1 cellular context compared by ENCODE assay signal in the genomic region with DNA sequence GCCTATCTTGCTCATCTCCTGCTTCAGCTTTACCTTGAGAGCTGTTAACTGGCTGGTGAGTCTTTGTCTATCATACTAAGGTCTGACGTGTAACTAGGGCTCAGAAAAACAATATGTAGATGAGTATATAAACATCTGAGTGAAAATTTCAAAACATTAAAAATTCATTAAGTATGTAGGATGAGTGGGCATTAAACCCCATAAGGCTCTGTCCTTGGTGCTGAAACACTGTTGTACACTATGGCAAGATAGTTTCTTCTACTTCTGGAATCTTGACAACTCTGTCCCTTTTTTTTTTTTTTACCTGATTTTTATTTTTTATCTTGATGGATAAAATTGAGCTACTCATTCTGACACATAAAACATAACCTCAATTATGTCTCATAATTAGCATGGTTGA.
TF ChIP-seq lines count a peak whose summit lies in the region.

No MANE protein-coding gene starts in this region.

TF ChIP-seq in IMR-90, 13 proteins besides CTCF, POLR2A, EP300 and RAD21 (continued from another document):
- TF ChIP-seq, protein P1, sequence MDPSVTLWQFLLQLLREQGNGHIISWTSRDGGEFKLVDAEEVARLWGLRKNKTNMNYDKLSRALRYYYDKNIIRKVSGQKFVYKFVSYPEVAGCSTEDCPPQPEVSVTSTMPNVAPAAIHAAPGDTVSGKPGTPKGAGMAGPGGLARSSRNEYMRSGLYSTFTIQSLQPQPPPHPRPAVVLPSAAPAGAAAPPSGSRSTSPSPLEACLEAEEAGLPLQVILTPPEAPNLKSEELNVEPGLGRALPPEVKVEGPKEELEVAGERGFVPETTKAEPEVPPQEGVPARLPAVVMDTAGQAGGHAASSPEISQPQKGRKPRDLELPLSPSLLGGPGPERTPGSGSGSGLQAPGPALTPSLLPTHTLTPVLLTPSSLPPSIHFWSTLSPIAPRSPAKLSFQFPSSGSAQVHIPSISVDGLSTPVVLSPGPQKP (IDR thresholded peaks at IDR 0.05; ENCODE audit: borderline replicate concordance, low read depth, low read length), result no peak
